Comparison of ENCODE assay signal across 1 cellular context in the genomic region with DNA sequence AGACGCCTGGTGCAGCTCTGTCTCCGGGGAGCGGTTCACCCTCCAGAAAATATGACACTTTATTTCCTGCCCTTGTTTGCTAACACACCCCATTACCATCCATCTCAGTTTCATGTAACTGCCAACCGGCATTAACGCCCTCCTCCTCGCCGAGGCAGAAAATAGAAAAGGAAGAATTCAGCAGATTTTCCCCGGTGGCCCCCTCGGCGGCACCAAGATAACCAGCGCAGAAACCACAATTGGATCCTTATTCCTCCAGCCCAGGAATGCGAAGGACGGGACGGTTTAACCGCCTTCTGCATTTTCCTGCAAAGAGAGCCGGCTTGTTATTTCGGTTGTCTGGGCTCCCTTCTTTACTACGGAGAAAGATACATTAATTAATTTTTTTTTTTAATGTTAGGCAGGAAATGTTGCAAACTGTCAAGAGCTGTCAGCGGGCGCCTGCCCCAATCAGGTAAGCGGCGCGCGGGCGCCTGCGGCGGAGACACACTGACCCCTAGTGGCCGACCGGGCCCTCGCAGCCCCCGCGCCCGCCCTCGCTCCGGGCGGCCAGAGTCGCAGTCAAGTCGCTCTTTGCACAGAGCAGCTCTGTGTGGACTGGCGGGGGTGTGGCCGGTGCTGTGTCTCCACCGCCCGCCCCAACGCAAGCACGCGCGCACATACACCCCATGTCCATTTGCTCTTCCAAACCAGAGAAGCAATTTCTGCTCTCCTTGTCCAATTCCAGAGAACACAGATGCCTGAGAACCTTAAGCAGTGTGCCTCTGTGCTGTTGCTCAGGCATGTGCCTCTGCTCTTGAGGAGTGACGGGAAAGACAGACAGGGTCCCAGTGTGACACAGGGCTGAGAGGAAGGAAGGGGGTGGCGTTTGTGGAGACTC.
TF ChIP-seq lines count a peak whose summit lies in the region.

No MANE protein-coding gene starts in this region.

TF ChIP-seq in K562, 482 proteins besides CTCF, POLR2A, EP300 and RAD21 (continued from another document and continues in another):
- TF ChIP-seq, protein P1, sequence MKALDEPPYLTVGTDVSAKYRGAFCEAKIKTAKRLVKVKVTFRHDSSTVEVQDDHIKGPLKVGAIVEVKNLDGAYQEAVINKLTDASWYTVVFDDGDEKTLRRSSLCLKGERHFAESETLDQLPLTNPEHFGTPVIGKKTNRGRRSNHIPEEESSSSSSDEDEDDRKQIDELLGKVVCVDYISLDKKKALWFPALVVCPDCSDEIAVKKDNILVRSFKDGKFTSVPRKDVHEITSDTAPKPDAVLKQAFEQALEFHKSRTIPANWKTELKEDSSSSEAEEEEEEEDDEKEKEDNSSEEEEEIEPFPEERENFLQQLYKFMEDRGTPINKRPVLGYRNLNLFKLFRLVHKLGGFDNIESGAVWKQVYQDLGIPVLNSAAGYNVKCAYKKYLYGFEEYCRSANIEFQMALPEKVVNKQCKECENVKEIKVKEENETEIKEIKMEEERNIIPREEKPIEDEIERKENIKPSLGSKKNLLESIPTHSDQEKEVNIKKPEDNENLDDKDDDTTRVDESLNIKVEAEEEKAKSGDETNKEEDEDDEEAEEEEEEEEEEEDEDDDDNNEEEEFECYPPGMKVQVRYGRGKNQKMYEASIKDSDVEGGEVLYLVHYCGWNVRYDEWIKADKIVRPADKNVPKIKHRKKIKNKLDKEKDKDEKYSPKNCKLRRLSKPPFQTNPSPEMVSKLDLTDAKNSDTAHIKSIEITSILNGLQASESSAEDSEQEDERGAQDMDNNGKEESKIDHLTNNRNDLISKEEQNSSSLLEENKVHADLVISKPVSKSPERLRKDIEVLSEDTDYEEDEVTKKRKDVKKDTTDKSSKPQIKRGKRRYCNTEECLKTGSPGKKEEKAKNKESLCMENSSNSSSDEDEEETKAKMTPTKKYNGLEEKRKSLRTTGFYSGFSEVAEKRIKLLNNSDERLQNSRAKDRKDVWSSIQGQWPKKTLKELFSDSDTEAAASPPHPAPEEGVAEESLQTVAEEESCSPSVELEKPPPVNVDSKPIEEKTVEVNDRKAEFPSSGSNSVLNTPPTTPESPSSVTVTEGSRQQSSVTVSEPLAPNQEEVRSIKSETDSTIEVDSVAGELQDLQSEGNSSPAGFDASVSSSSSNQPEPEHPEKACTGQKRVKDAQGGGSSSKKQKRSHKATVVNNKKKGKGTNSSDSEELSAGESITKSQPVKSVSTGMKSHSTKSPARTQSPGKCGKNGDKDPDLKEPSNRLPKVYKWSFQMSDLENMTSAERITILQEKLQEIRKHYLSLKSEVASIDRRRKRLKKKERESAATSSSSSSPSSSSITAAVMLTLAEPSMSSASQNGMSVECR (CRISPR knock-in tag; IDR thresholded peaks at IDR 0.05), result no peak
- no peak for TF ChIP-seq SP1 (CRISPR knock-in tag; IDR thresholded peaks at IDR 0.05)
- no peak for TF ChIP-seq CBX3 (IDR thresholded peaks at IDR 0.05; ENCODE audit: borderline replicate concordance in 1 of 2, low read length in 2 of 2)
- no peak for TF ChIP-seq ZBTB17 (CRISPR knock-in tag; IDR thresholded peaks at IDR 0.05)
- TF ChIP-seq JUND (IDR thresholded peaks at IDR 0.05; ENCODE audit: borderline replicate concordance, low read depth, low read length), result peak; percentile 55
- no peak; the same call in 2 of the 3 replicates for TF ChIP-seq JUND (tag; IDR thresholded peaks at IDR 0.05; ENCODE audit: borderline replicate concordance, low read depth, low read length)
- 0 out of 2 replicates have a peak, but pooled peaks have one; percentile 20 for TF ChIP-seq JUN (IDR thresholded peaks at IDR 0.05; ENCODE audit: borderline replicate concordance, low read depth, low read length)
- no peak for TF ChIP-seq JUN (CRISPR knock-in tag; IDR thresholded peaks at IDR 0.05; ENCODE audit: borderline replicate concordance)
- peak; percentile 66 for TF ChIP-seq EGR1 (conservative IDR thresholded peaks at IDR 0.05)
- peak; percentile 64; the same call in 1 of the 2 replicates for TF ChIP-seq STAG1 (CRISPR knock-in tag; IDR thresholded peaks at IDR 0.05; ENCODE audit: borderline replicate concordance)
- no peak for TF ChIP-seq MAFF (IDR thresholded peaks at IDR 0.05; ENCODE audit: low read length)
- peak; percentile 73 for TF ChIP-seq PKNOX1 (IDR thresholded peaks at IDR 0.05)
- TF ChIP-seq RB1 (IDR thresholded peaks at IDR 0.05; ENCODE audit: low read depth), result peak; percentile 95
- TF ChIP-seq, protein P2, sequence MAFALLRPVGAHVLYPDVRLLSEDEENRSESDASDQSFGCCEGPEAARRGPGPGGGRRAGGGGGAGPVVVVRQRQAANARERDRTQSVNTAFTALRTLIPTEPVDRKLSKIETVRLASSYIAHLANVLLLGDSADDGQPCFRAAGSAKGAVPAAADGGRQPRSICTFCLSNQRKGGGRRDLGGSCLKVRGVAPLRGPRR (CRISPR knock-in tag; IDR thresholded peaks at IDR 0.05), result no peak
- TF ChIP-seq CREM (IDR thresholded peaks at IDR 0.05; ENCODE audit: low read depth), result peak; percentile 37; the same call in 1 of the 2 replicates
- TF ChIP-seq ZNF551 (CRISPR knock-in tag; IDR thresholded peaks at IDR 0.05), result no peak
- TF ChIP-seq KLF13 (tag; IDR thresholded peaks at IDR 0.05; ENCODE audit: borderline replicate concordance, low read depth), result peak; percentile 45; the same call in 1 of the 2 replicates
- no peak for TF ChIP-seq ZBTB9 (CRISPR knock-in tag; IDR thresholded peaks at IDR 0.05)
- 0 out of 2 replicates have a peak, but pooled peaks have one; percentile 49 for TF ChIP-seq KDM2B (CRISPR knock-in tag; IDR thresholded peaks at IDR 0.05)
- peak; percentile 78 for TF ChIP-seq DEAF1 (CRISPR knock-in tag; IDR thresholded peaks at IDR 0.05)
- TF ChIP-seq ZHX1 (conservative IDR thresholded peaks at IDR 0.05; ENCODE audit: low read length), result 0 out of 2 replicates have a peak, but pooled peaks have one; percentile 79
- 0 out of 2 replicates have a peak, but pooled peaks have one; percentile 29 for TF ChIP-seq GATAD2B (IDR thresholded peaks at IDR 0.05; ENCODE audit: borderline replicate concordance)
- TF ChIP-seq, protein P3, sequence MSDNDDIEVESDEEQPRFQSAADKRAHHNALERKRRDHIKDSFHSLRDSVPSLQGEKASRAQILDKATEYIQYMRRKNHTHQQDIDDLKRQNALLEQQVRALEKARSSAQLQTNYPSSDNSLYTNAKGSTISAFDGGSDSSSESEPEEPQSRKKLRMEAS (CRISPR knock-in tag; IDR thresholded peaks at IDR 0.05), result peak; percentile 48; the same call in 1 of the 2 replicates
- TF ChIP-seq ZFP30 (CRISPR knock-in tag; IDR thresholded peaks at IDR 0.05; ENCODE audit: borderline replicate concordance), result no peak
- TF ChIP-seq, protein P4, sequence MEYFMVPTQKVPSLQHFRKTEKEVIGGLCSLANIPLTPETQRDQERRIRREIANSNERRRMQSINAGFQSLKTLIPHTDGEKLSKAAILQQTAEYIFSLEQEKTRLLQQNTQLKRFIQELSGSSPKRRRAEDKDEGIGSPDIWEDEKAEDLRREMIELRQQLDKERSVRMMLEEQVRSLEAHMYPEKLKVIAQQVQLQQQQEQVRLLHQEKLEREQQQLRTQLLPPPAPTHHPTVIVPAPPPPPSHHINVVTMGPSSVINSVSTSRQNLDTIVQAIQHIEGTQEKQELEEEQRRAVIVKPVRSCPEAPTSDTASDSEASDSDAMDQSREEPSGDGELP (CRISPR knock-in tag; IDR thresholded peaks at IDR 0.05; ENCODE audit: borderline replicate concordance), result peak; percentile 31; the same call in 1 of the 2 replicates
- TF ChIP-seq, protein P5, sequence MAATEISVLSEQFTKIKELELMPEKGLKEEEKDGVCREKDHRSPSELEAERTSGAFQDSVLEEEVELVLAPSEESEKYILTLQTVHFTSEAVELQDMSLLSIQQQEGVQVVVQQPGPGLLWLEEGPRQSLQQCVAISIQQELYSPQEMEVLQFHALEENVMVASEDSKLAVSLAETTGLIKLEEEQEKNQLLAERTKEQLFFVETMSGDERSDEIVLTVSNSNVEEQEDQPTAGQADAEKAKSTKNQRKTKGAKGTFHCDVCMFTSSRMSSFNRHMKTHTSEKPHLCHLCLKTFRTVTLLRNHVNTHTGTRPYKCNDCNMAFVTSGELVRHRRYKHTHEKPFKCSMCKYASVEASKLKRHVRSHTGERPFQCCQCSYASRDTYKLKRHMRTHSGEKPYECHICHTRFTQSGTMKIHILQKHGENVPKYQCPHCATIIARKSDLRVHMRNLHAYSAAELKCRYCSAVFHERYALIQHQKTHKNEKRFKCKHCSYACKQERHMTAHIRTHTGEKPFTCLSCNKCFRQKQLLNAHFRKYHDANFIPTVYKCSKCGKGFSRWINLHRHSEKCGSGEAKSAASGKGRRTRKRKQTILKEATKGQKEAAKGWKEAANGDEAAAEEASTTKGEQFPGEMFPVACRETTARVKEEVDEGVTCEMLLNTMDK (IDR thresholded peaks at IDR 0.05; ENCODE audit: borderline replicate concordance, insufficient read depth, low read depth, low read length, poor library complexity, severe bottlenecking), result no peak
- peak; percentile 34 for TF ChIP-seq HNRNPLL (IDR thresholded peaks at IDR 0.05; ENCODE audit: low read depth, low read length, poor library complexity, severe bottlenecking)
- 0 out of 2 replicates have a peak, but pooled peaks have one; percentile 23 for TF ChIP-seq ZNF384 (IDR thresholded peaks at IDR 0.05; ENCODE audit: low read depth, low read length)
- TF ChIP-seq ATF1 (CRISPR knock-in tag; IDR thresholded peaks at IDR 0.05), result no peak
- TF ChIP-seq ATF1 (tag; IDR thresholded peaks at IDR 0.05), result 0 out of 2 replicates have a peak, but pooled peaks have one; percentile 5
- TF ChIP-seq ZNF239 (CRISPR knock-in tag; IDR thresholded peaks at IDR 0.05), result no peak
- TF ChIP-seq, protein P6, sequence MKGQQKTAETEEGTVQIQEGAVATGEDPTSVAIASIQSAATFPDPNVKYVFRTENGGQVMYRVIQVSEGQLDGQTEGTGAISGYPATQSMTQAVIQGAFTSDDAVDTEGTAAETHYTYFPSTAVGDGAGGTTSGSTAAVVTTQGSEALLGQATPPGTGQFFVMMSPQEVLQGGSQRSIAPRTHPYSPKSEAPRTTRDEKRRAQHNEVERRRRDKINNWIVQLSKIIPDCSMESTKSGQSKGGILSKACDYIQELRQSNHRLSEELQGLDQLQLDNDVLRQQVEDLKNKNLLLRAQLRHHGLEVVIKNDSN (CRISPR knock-in tag; IDR thresholded peaks at IDR 0.05), result 0 out of 2 replicates have a peak, but pooled peaks have one; percentile 10
- peak; percentile 45 for TF ChIP-seq L3MBTL2 (IDR thresholded peaks at IDR 0.05)
- no peak for TF ChIP-seq TEAD2 (tag; IDR thresholded peaks at IDR 0.05)
- peak; percentile 64 to 85; a peak in 3 of 4 replicates for TF ChIP-seq MAZ (CRISPR knock-in tag; conservative IDR thresholded peaks at IDR 0.05 in 1 of 2, IDR thresholded peaks at IDR 0.05 in 1 of 2)
- TF ChIP-seq RCOR1 (IDR thresholded peaks at IDR 0.05; ENCODE audit: borderline replicate concordance in 1 of 2, low read depth in 2 of 2, low read length in 2 of 2), result 0 out of 4 replicates have a peak, but pooled peaks of 1 of the 2 experiments have one; percentile 12
- TF ChIP-seq CTBP1 (IDR thresholded peaks at IDR 0.05; ENCODE audit: borderline replicate concordance), result peak; percentile 42; the same call in 1 of the 2 replicates
- peak; percentile 36 for TF ChIP-seq HMGN3 (IDR thresholded peaks at IDR 0.05; ENCODE audit: borderline replicate concordance, extremely low read depth, insufficient read length, low read depth, low read length)
- peak; percentile 65; the same call in 1 of the 2 replicates for TF ChIP-seq XRCC5 (IDR thresholded peaks at IDR 0.05; ENCODE audit: low read depth, low read length)
- TF ChIP-seq FOXA3 (CRISPR knock-in tag; conservative IDR thresholded peaks at IDR 0.05 in 1 of 2, IDR thresholded peaks at IDR 0.05 in 1 of 2), result no peak
- TF ChIP-seq HMG20B (CRISPR knock-in tag; IDR thresholded peaks at IDR 0.05), result no peak
- no peak for TF ChIP-seq ZNF717 (CRISPR knock-in tag; IDR thresholded peaks at IDR 0.05)
- no peak for TF ChIP-seq TCF3 (CRISPR knock-in tag; IDR thresholded peaks at IDR 0.05)
- TF ChIP-seq ZNF780A (CRISPR knock-in tag; IDR thresholded peaks at IDR 0.05), result no peak
